ENCODE assay signal across 9 cellular contexts in genomic region chr12:6824962-6825381, GRCh38. TPM values are rescaled to one million over a fixed set of nuclear protein-coding genes. Genes with fewer than 3 reads are reported as not detected.
A peak's percentile ranks its signal among the peaks of the same experiment; 100 is the strongest.
DNase-seq lines count a peak whose midpoint lies in the region; ATAC-seq and TF ChIP-seq lines count a peak whose summit lies in the region.
"Had no signal": no experiment of that assay in that cellular context is flagged by ENCODE, and none has a peak within 500 bp of the region (broad histone marks: within the 10 kb centered on the region; RNA-seq: fewer than 3 reads in every experiment).

No MANE protein-coding gene starts in this region.

- peaks cover 58% of the 10 kb centered on the region for H3K4me1 ChIP-seq in ectodermal cell (ENCODE audit: control insufficient read depth, insufficient read depth, low read length)

- DNase-seq in EH (ENCODE audit: low read depth), result peak; percentile 69
- DNase-seq in NCI-H146 (lab: John Stamatoyannopoulos, UW), result peak; percentile 69
- no peak for DNase-seq in nephron progenitor cell
- DNase-seq in activated CD8-positive, alpha-beta T cell treated with anti-CD3 and anti-CD28 coated beads, Interleukin-2, amount 10 ng/mL, durations not matched to agents 7 days and 5 days, result no peak
- no peak for DNase-seq in sciatic nerve (ENCODE audit: low spot score)
- DNase-seq in T-helper 2 cell, result no peak

- H3K36me3 ChIP-seq in ectodermal cell (ENCODE audit: control insufficient read depth, insufficient read depth, low read length), result no peaks in the 10 kb centered on the region

- intact Hi-C loops in sciatic nerve (cut with DNase I), result loop anchor here (10.0 kb wide), 1 partner anchor 70 kb away; the partner anchor contains the start of gene MLF2

- H3K4me1 Mint-ChIP-seq in nephron progenitor cell, result peaks cover 88% of the 10 kb centered on the region
- H3K4me1 Mint-ChIP-seq in activated CD8-positive, alpha-beta T cell treated with anti-CD3 and anti-CD28 coated beads, Interleukin-2, amount 10 ng/mL, durations not matched to agents 7 days and 5 days (ENCODE audit: low read depth), result peaks cover 39% of the 10 kb centered on the region

- no peaks in the 10 kb centered on the region for H3K9me3 ChIP-seq in ectodermal cell (ENCODE audit: control insufficient read depth, low read length)
- H3K9me3 ChIP-seq: tibial artery had no signal

- H3K27me3 ChIP-seq in ectodermal cell (ENCODE audit: control insufficient read depth, insufficient read depth, low read length, poor library complexity, severe bottlenecking), result no peaks in the 10 kb centered on the region

- peak overlapping the region; percentile 6 for H3K4me3 ChIP-seq in ectodermal cell (ENCODE audit: insufficient read depth, low read depth, low read length)
- H3K4me3 ChIP-seq: tibial artery had no signal

- ATAC-seq in GM21515 (IDR thresholded peaks at IDR 0.05; ENCODE audit: unreplicated experiment), result no peak
- no peak for ATAC-seq in activated CD8-positive, alpha-beta T cell treated with anti-CD3 and anti-CD28 coated beads, Interleukin-2, amount 10 ng/mL, durations not matched to agents 7 days and 5 days
- ATAC-seq in sciatic nerve, result no peak

- H3K4me3 Mint-ChIP-seq in nephron progenitor cell, result peak overlapping the region; percentile 77
- no peak overlapping the region for H3K4me3 Mint-ChIP-seq in activated CD8-positive, alpha-beta T cell treated with anti-CD3 and anti-CD28 coated beads, Interleukin-2, amount 10 ng/mL, durations not matched to agents 7 days and 5 days

- WGBS in ectodermal cell, 2 experiments, result 56 to 60% methylated on average over 12 of the region's 12 CpGs

- POLR2A ChIA-PET in activated CD8-positive, alpha-beta T cell treated with anti-CD3 and anti-CD28 coated beads, Interleukin-2, amount 10 ng/mL, durations not matched to agents 7 days and 5 days (lab: Charles Lee), result interaction anchor here (1.1 kb wide), 1 partner anchor 102 kb away, joined by 3 read pairs; the partner anchor contains the start of gene COPS7A

- H3K27me3 Mint-ChIP-seq in nephron progenitor cell (ENCODE audit: low read depth, poor library complexity), result peaks cover 16% of the 10 kb centered on the region
- H3K27me3 Mint-ChIP-seq in activated CD8-positive, alpha-beta T cell treated with anti-CD3 and anti-CD28 coated beads, Interleukin-2, amount 10 ng/mL, durations not matched to agents 7 days and 5 days (ENCODE audit: low read depth), result peaks cover 74% of the 10 kb centered on the region

- peaks cover 12% of the 10 kb centered on the region for H3K36me3 Mint-ChIP-seq in nephron progenitor cell (ENCODE audit: low read depth)
- H3K36me3 Mint-ChIP-seq in activated CD8-positive, alpha-beta T cell treated with anti-CD3 and anti-CD28 coated beads, Interleukin-2, amount 10 ng/mL, durations not matched to agents 7 days and 5 days (ENCODE audit: low read depth), result no peaks in the 10 kb centered on the region

- no peak overlapping the region for H3K27ac Mint-ChIP-seq in nephron progenitor cell
- H3K27ac Mint-ChIP-seq in activated CD8-positive, alpha-beta T cell treated with anti-CD3 and anti-CD28 coated beads, Interleukin-2, amount 10 ng/mL, durations not matched to agents 7 days and 5 days, result no peak overlapping the region

- H3K27ac ChIP-seq in ectodermal cell (ENCODE audit: insufficient read depth, low read depth, low read length, poor library complexity, severe bottlenecking), result no peak overlapping the region
- H3K27ac ChIP-seq: tibial artery had no signal

- CTCF ChIA-PET in activated CD8-positive, alpha-beta T cell treated with anti-CD3 and anti-CD28 coated beads, Interleukin-2, amount 10 ng/mL, durations not matched to agents 7 days and 5 days (lab: Charles Lee), result interaction anchor here (0.6 to 10.3 kb wide), 21 partner anchors 10 to 271 kb away, joined by 3 to 116 read pairs (median 5); partner anchors contain the start of genes CD4, CDCA3, LAG3 and MLF2

- no peaks in the 10 kb centered on the region for H3K9me3 Mint-ChIP-seq in nephron progenitor cell
- H3K9me3 Mint-ChIP-seq in activated CD8-positive, alpha-beta T cell treated with anti-CD3 and anti-CD28 coated beads, Interleukin-2, amount 10 ng/mL, durations not matched to agents 7 days and 5 days (ENCODE audit: insufficient read depth), result no peaks in the 10 kb centered on the region

- no peak for TF ChIP-seq CTCF in nephron progenitor cell (IDR thresholded peaks at IDR 0.05)

RNA-seq across cellular contexts. Expression of gene P3H3, which starts 3.2 kb away (rescaled TPM):
- 78.0 TPM for polyA plus RNA-seq in ectodermal cell (2013, experiment 1 of 4)
- polyA plus RNA-seq in ectodermal cell (2013, experiment 2 of 4), result 71.0 TPM
- polyA plus RNA-seq in ectodermal cell (2013, experiment 3 of 4), result 49.6 TPM
- polyA plus RNA-seq in ectodermal cell (2013, experiment 4 of 4), result 52.8 TPM
- total RNA-seq in activated CD8-positive, alpha-beta T cell treated with anti-CD3 and anti-CD28 coated beads, Interleukin-2, amount 10 ng/mL, durations not matched to agents 7 days and 5 days, result under 1 TPM in 1 of 2 experiments, not detected in 1; 0.26 TPM
- 27.4 TPM for total RNA-seq in sciatic nerve

RNA-seq across cellular contexts. Expression of gene GPR162, which starts 3.4 kb away (rescaled TPM):
- 61.5 TPM for polyA plus RNA-seq in ectodermal cell (2013, experiment 1 of 4)
- 58.9 TPM for polyA plus RNA-seq in ectodermal cell (2013, experiment 2 of 4)
- polyA plus RNA-seq in ectodermal cell (2013, experiment 3 of 4), result 47.7 TPM
- 53.2 TPM for polyA plus RNA-seq in ectodermal cell (2013, experiment 4 of 4)
- total RNA-seq in activated CD8-positive, alpha-beta T cell treated with anti-CD3 and anti-CD28 coated beads, Interleukin-2, amount 10 ng/mL, durations not matched to agents 7 days and 5 days, result under 1 TPM; 0.13 to 0.34 TPM
- 4.5 TPM for total RNA-seq in sciatic nerve

RNA-seq across cellular contexts. Expression of gene GNB3, which starts 15.8 kb away (rescaled TPM):
- polyA plus RNA-seq in ectodermal cell (2013, experiment 1 of 4), result 17.2 TPM
- polyA plus RNA-seq in ectodermal cell (2013, experiment 2 of 4), result 16.4 TPM
- 14.3 TPM for polyA plus RNA-seq in ectodermal cell (2013, experiment 3 of 4)
- 13.4 TPM for polyA plus RNA-seq in ectodermal cell (2013, experiment 4 of 4)
- total RNA-seq in activated CD8-positive, alpha-beta T cell treated with anti-CD3 and anti-CD28 coated beads, Interleukin-2, amount 10 ng/mL, durations not matched to agents 7 days and 5 days, result under 1 TPM in 1 of 2 experiments, not detected in 1; 0.08 TPM
- total RNA-seq in sciatic nerve, result 7.1 TPM

RNA-seq across cellular contexts. Expression of gene CDCA3, which starts 26.1 kb away (rescaled TPM):
- polyA plus RNA-seq in ectodermal cell (2013, experiment 1 of 4), result 48.6 TPM
- polyA plus RNA-seq in ectodermal cell (2013, experiment 2 of 4), result 40.9 TPM
- polyA plus RNA-seq in ectodermal cell (2013, experiment 3 of 4), result 52.4 TPM
- 48.8 TPM for polyA plus RNA-seq in ectodermal cell (2013, experiment 4 of 4)
- total RNA-seq in activated CD8-positive, alpha-beta T cell treated with anti-CD3 and anti-CD28 coated beads, Interleukin-2, amount 10 ng/mL, durations not matched to agents 7 days and 5 days, result 100 to 1,000 TPM; 103 to 115 TPM
- total RNA-seq in sciatic nerve, result 0.71 TPM

RNA-seq across cellular contexts. Expression of gene USP5, which starts 27.0 kb away (rescaled TPM):
- 105 TPM for polyA plus RNA-seq in ectodermal cell (2013, experiment 1 of 4)
- 99.8 TPM for polyA plus RNA-seq in ectodermal cell (2013, experiment 2 of 4)
- 73.9 TPM for polyA plus RNA-seq in ectodermal cell (2013, experiment 3 of 4)
- 76.2 TPM for polyA plus RNA-seq in ectodermal cell (2013, experiment 4 of 4)
- 100 to 1,000 TPM; 105 to 108 TPM for total RNA-seq in activated CD8-positive, alpha-beta T cell treated with anti-CD3 and anti-CD28 coated beads, Interleukin-2, amount 10 ng/mL, durations not matched to agents 7 days and 5 days
- total RNA-seq in sciatic nerve, result 70.1 TPM

Comparison
In these comparisons a context has a peak if more than half of its experiments do, and no peak if none do; other contexts are left out.
1. DNase-seq: peak in EH (single experiment) and NCI-H146 (single experiment); none in nephron progenitor cell (single experiment), activated CD8-positive, alpha-beta T cell treated with anti-CD3 and anti-CD28 coated beads, Interleukin-2, amount 10 ng/mL, durations not matched to agents 7 days and 5 days (single experiment), sciatic nerve (single experiment) and T-helper 2 cell (0 of 5).
2. RNA of gene P3H3, which starts 3.2 kb away (total RNA-seq): 27.4 TPM in sciatic nerve (single experiment); 0.26 TPM in activated CD8-positive, alpha-beta T cell treated with anti-CD3 and anti-CD28 coated beads, Interleukin-2, amount 10 ng/mL, durations not matched to agents 7 days and 5 days; every median in the first group is over 10 times any median in the second.